24 cellular contexts compared by ENCODE assay signal in genomic region chr1:30373471-30374399, GRCh38.
DNase-seq lines count a peak whose midpoint lies in the region; ATAC-seq and TF ChIP-seq lines count a peak whose summit lies in the region.
"Had no signal": no experiment of that assay in that cellular context is flagged by ENCODE, and none has a peak within 500 bp of the region (broad histone marks: within the 10 kb centered on the region; RNA-seq: fewer than 3 reads in every experiment).

No MANE protein-coding gene starts in this region.

- H4K20me1 ChIP-seq in BLaER1: no peaks in the 10 kb centered on the region

- H3K4me3 Mint-ChIP-seq in osteocyte (ENCODE audit: unreplicated experiment): no peak overlapping the region
- H3K4me3 Mint-ChIP-seq: naive thymus-derived CD8-positive, alpha-beta T cell; T-helper 17 cell had no signal

- DNase-seq in A673 (ENCODE audit: low spot score) (no peak), esophagus muscularis mucosa (ENCODE audit: extremely low spot score) (peak; percentile 87), osteocyte (ENCODE audit: extremely low spot score, unreplicated experiment) (peak; percentile 77), posterior cingulate gyrus (no peak)
- DNase-seq: activated T-cell treated with anti-CD3 and anti-CD28 coated beads for 4 hours; colonic mucosa; COR-L47; effector memory CD4-positive, alpha-beta T cell; IMR-90; left ventricle myocardium inferior; naive thymus-derived CD8-positive, alpha-beta T cell; NCI-H1436 treated with DMSO at 0.1 percent for 48 hours; NCI-H2107; Right ventricle myocardium superior; stimulated activated CD4-positive, alpha-beta T cell treated with anti-CD3 and anti-CD28 coated beads, Interleukin-1b, Interleukin-23, amount 100 ng/mL, for 48 hours; T-helper 17 cell had no signal

- H3K9me3 ChIP-seq in A673 (ENCODE audit: low read depth, low read length, poor library complexity, severe bottlenecking) (no peaks in the 10 kb centered on the region), BLaER1 (no peaks in the 10 kb centered on the region), esophagus muscularis mucosa (no peaks in the 10 kb centered on the region)
- H3K9me3 ChIP-seq: ascending aorta, colonic mucosa, left ventricle myocardium inferior, tibial artery had no signal

- H3K36me3 ChIP-seq in A673 (ENCODE audit: insufficient read depth, low read length, poor library complexity, severe bottlenecking) (no peaks in the 10 kb centered on the region), BLaER1 (no peaks in the 10 kb centered on the region), esophagus muscularis mucosa (no peaks in the 10 kb centered on the region)
- H3K36me3 ChIP-seq: ascending aorta, colonic mucosa, left ventricle myocardium inferior, tibial artery had no signal

- ATAC-seq in HG02840 (IDR thresholded peaks at IDR 0.05; ENCODE audit: low FRiP score, unreplicated experiment): no peak
- ATAC-seq in GM21737 (IDR thresholded peaks at IDR 0.05; ENCODE audit: unreplicated experiment): no peak
- ATAC-seq: activated naive CD4-positive, alpha-beta T cell treated with anti-CD3 and anti-CD28 coated beads, Interleukin-2, amount 50 U/mL, for 72 hours; naive thymus-derived CD8-positive, alpha-beta T cell; T-helper 17 cell had no signal

- peak overlapping the region; percentile 27 for H3K27ac ChIP-seq in A673 (ENCODE audit: low read depth, low read length, poor library complexity, severe bottlenecking)
- H3K27ac ChIP-seq in BLaER1: no peak overlapping the region
- no peak overlapping the region for H3K27ac ChIP-seq in esophagus muscularis mucosa (replicated peaks in 1 of 4)
- H3K27ac ChIP-seq: ascending aorta, C4-2B, colonic mucosa, left ventricle myocardium inferior, tibial artery had no signal

- BruUV-seq in A673 (replicated peaks; lab: Mats Ljungman, UMichigan): no TSS peak

- intact Hi-C loops in A673 (cut with micrococcal nuclease; ENCODE audit: unreplicated experiment) (no loop called here), esophagus muscularis mucosa (cut with DNase I) (no loop called here), posterior cingulate gyrus (cut with DNase I) (no loop called here)

- TF ChIP-seq POLR2A in esophagus muscularis mucosa (IDR thresholded peaks at IDR 0.05; ENCODE audit: low read depth): no peak

- no peak overlapping the region for H3K9ac ChIP-seq in BLaER1

- H3K4me3 ChIP-seq in A673 (ENCODE audit: low read depth, low read length, poor library complexity, severe bottlenecking) (no peak overlapping the region), BLaER1 (no peak overlapping the region), esophagus muscularis mucosa (no peak overlapping the region)
- H3K4me3 ChIP-seq: ascending aorta, colonic mucosa, left ventricle myocardium inferior, tibial artery had no signal

- TF ChIP-seq EP300 in esophagus muscularis mucosa (IDR thresholded peaks at IDR 0.05): no peak

- CTCF ChIA-PET in A673 (lab: Charles Lee): no interaction called here

- TF ChIP-seq CTCF in A673 (conservative IDR thresholded peaks at IDR 0.05; ENCODE audit: low read depth, low read length) (no peak), esophagus muscularis mucosa (IDR thresholded peaks at IDR 0.05) (no peak), osteocyte (IDR thresholded peaks at IDR 0.05) (no peak)

- no peaks in the 10 kb centered on the region for H3K4me1 Mint-ChIP-seq in osteocyte (ENCODE audit: unreplicated experiment)
- H3K4me1 Mint-ChIP-seq: naive thymus-derived CD8-positive, alpha-beta T cell had no signal

- no peak overlapping the region for H3K27ac Mint-ChIP-seq in osteocyte (ENCODE audit: unreplicated experiment)
- H3K27ac Mint-ChIP-seq: activated naive CD4-positive, alpha-beta T cell treated with anti-CD3 and anti-CD28 coated beads, Interleukin-2, amount 50 U/mL, for 72 hours; activated T-helper 2 cell treated with anti-CD3 and anti-CD28 coated beads, Interferon-gamma antibody, Interleukin-2, Interleukin-4, amounts not matched to agents 10 μg/mL and 5 μg/mL and 100 μg/mL, durations not matched to agents 14 hours and 24 hours and 36 hours; naive thymus-derived CD8-positive, alpha-beta T cell; T-helper 17 cell had no signal

- peak overlapping the region; percentile 76 for H3K4me2 ChIP-seq in BLaER1

- H3K4me1 ChIP-seq in A673 (ENCODE audit: insufficient read depth, low read length, poor library complexity, severe bottlenecking): peaks cover 36% of the 10 kb centered on the region
- H3K4me1 ChIP-seq in BLaER1: peaks cover 62% of the 10 kb centered on the region
- H3K4me1 ChIP-seq in esophagus muscularis mucosa: no peaks in the 10 kb centered on the region
- H3K4me1 ChIP-seq: ascending aorta, colonic mucosa, left ventricle myocardium inferior, tibial artery had no signal

- WGBS in esophagus muscularis mucosa: 82% methylated on average over 19 of the region's 25 CpGs

- no peaks in the 10 kb centered on the region for H3K36me3 Mint-ChIP-seq in osteocyte (ENCODE audit: unreplicated experiment)
- H3K36me3 Mint-ChIP-seq: activated naive CD4-positive, alpha-beta T cell treated with anti-CD3 and anti-CD28 coated beads, Interleukin-2, amount 50 U/mL, for 72 hours; naive thymus-derived CD8-positive, alpha-beta T cell had no signal

- POLR2A ChIA-PET in A673 (lab: Charles Lee; ENCODE audit: low non-redundant PET): no interaction called here

- no peaks in the 10 kb centered on the region for H3K27me3 ChIP-seq in A673 (replicated peaks; ENCODE audit: insufficient read depth, low read depth, low read length, poor library complexity)
- H3K27me3 ChIP-seq in BLaER1: 0 out of 2 replicates have a peak, but pooled peaks cover 9% of the 10 kb centered on the region
- H3K27me3 ChIP-seq in esophagus muscularis mucosa: peaks cover 0 to 71% (median 3%) of the 10 kb centered on the region in 4 donors
- H3K27me3 ChIP-seq: ascending aorta, colonic mucosa had no signal

- no peaks in the 10 kb centered on the region for H3K9me3 Mint-ChIP-seq in osteocyte (ENCODE audit: unreplicated experiment)
- H3K9me3 Mint-ChIP-seq: activated naive CD4-positive, alpha-beta T cell treated with anti-CD3 and anti-CD28 coated beads, Interleukin-2, amount 50 U/mL, for 72 hours; activated T-helper 2 cell treated with anti-CD3 and anti-CD28 coated beads, Interferon-gamma antibody, Interleukin-2, Interleukin-4, amounts not matched to agents 10 μg/mL and 5 μg/mL and 100 μg/mL, durations not matched to agents 14 hours and 24 hours and 36 hours; naive thymus-derived CD8-positive, alpha-beta T cell had no signal

- no peaks in the 10 kb centered on the region for H3K27me3 Mint-ChIP-seq in osteocyte (ENCODE audit: unreplicated experiment)

Comparison
In these comparisons a context has a peak if more than half of its experiments do, and no peak if none do; other contexts are left out.
1. DNase-seq: peak in esophagus muscularis mucosa (single experiment) and osteocyte (single experiment); none in A673 (single experiment) and posterior cingulate gyrus (0 of 10).